1 cellular context compared by ENCODE assay signal in genomic region chr19:27793644-27794443, GRCh38.
TF ChIP-seq lines count a peak whose summit lies in the region.

No MANE protein-coding gene starts in this region.

TF ChIP-seq in HEK293, 187 proteins besides CTCF, POLR2A, EP300 and RAD21 (continued from another document and continues in another):
- TF ChIP-seq HIC1 (tag by site-specific recombination; IDR thresholded peaks at IDR 0.05) (peak; percentile 93), ZNF146 (tag by site-specific recombination; IDR thresholded peaks at IDR 0.05) (peak; percentile 43; the same call in 1 of the 2 replicates), YY2 (tag by site-specific recombination; IDR thresholded peaks at IDR 0.05) (peak; percentile 85), ZNF184 (tag by site-specific recombination; IDR thresholded peaks at IDR 0.05) (no peak), ZBTB49 (tag by site-specific recombination; IDR thresholded peaks at IDR 0.05; ENCODE audit: low read depth) (no peak), ZSCAN23 (tag by site-specific recombination; IDR thresholded peaks at IDR 0.05) (peak; percentile 84), ZNF664 (tag by site-specific recombination; IDR thresholded peaks at IDR 0.05) (peak; percentile 21; the same call in 1 of the 2 replicates), ZNF792 (tag by site-specific recombination; IDR thresholded peaks at IDR 0.05) (0 out of 2 replicates have a peak, but pooled peaks have one; percentile 76), OVOL3 (tag by site-specific recombination; IDR thresholded peaks at IDR 0.05) (peak; percentile 75), ZBTB1 (tag by site-specific recombination; IDR thresholded peaks at IDR 0.05) (peak; percentile 85), GFI1B (tag by site-specific recombination; IDR thresholded peaks at IDR 0.05) (peak; percentile 47; the same call in 1 of the 2 replicates), HOXD13 (CRISPR knock-in tag; IDR thresholded peaks at IDR 0.05; ENCODE audit: borderline replicate concordance) (no peak), ZNF600 (tag by site-specific recombination; IDR thresholded peaks at IDR 0.05) (peak; percentile 98), ZNF785 (tag by site-specific recombination; IDR thresholded peaks at IDR 0.05) (no peak), ZNF48 (tag by site-specific recombination; IDR thresholded peaks at IDR 0.05) (no peak), OSR2 (tag by site-specific recombination; IDR thresholded peaks at IDR 0.05) (peak; percentile 97), INSM2 (tag by site-specific recombination; IDR thresholded peaks at IDR 0.05) (peak; percentile 40; the same call in 1 of the 2 replicates), ZNF221 (tag by site-specific recombination; IDR thresholded peaks at IDR 0.05; ENCODE audit: borderline replicate concordance) (no peak), PATZ1 (tag by site-specific recombination; IDR thresholded peaks at IDR 0.05) (peak; percentile 72), ZNF426 (tag by site-specific recombination; IDR thresholded peaks at IDR 0.05) (no peak), ZNF510 (tag by site-specific recombination; IDR thresholded peaks at IDR 0.05; ENCODE audit: insufficient replicate concordance) (no peak), KLF10 (tag by site-specific recombination; IDR thresholded peaks at IDR 0.05) (no peak; the same call in 1 of the 2 replicates), BCL11A (tag by site-specific recombination; IDR thresholded peaks at IDR 0.05; ENCODE audit: low read depth) (no peak), ZSCAN16 (tag by site-specific recombination; IDR thresholded peaks at IDR 0.05) (peak; percentile 56), SCRT2 (tag by site-specific recombination; IDR thresholded peaks at IDR 0.05) (no peak; the same call in 1 of the 2 replicates), KLF9 (tag by site-specific recombination; IDR thresholded peaks at IDR 0.05; ENCODE audit: low read depth) (no peak; the same call in none of the 2 replicates), TSHZ1 (tag by site-specific recombination; IDR thresholded peaks at IDR 0.05; ENCODE audit: borderline replicate concordance) (peak; percentile 25; the same call in 1 of the 2 replicates), ZNF248 (tag by site-specific recombination; IDR thresholded peaks at IDR 0.05) (no peak), ZNF148 (tag by site-specific recombination; IDR thresholded peaks at IDR 0.05; ENCODE audit: borderline replicate concordance) (no peak), PRDM2 (tag by site-specific recombination; IDR thresholded peaks at IDR 0.05; ENCODE audit: borderline replicate concordance) (no peak)
